Comparison of ENCODE assay signal across 11 cellular contexts in the genomic region with DNA sequence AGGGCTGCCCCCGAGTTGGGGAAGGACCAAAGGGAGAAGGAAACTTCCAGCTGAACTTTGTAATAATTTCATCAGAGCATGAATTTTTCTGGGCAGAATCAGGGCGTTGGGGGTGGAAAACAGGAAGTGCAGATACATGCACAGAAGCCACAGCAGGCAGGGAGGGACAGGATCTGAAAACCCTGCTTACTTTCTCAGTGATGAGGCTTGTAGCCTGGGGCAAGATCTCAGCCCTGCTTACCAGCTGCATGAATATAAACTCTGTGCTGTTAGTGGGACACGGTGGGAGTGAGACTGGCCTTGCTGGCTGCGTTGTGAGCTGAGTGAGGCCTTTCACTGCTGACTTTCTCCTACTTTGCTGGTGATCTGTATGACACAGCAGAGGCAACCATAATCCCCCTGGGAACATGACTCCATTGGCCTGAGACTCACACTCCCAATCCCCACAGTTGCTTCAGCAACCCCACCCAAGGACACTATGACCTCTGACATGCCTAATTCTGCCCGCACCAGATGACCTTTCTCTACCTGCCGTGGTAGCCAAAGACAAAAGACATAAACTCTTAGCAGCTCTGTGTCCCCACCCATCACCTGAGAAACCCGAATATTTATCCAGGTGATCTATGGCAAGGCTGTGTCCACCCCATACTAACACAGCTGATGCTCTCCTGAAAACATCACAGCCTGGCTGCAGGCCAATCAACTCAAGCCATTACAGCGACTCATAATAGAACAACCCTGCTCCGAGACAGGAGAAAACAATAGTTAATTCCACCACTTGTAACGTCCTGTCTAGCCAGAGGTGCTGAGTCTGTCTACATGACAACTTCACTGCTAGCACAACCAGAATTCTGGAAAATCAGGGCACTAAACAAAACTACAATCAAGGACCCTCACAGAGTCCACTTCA.
DNase-seq lines count a peak whose midpoint lies in the region; ATAC-seq and TF ChIP-seq lines count a peak whose summit lies in the region.
"Had no signal": no experiment of that assay in that cellular context is flagged by ENCODE, and none has a peak within 500 bp of the region (broad histone marks: within the 10 kb centered on the region; RNA-seq: fewer than 3 reads in every experiment).

No MANE protein-coding gene starts in this region.

- no peaks in the 10 kb centered on the region for H3K9me3 ChIP-seq in SJCRH30 (replicated peaks)
- H3K9me3 ChIP-seq in CD8-positive, alpha-beta memory T cell (ENCODE audit: low read length): no peaks in the 10 kb centered on the region
- H3K9me3 ChIP-seq in transverse colon: peaks cover 4 to 7% of the 10 kb centered on the region in 2 donors
- H3K9me3 ChIP-seq in gastroesophageal sphincter: peaks cover 0 to 17% (median 0%) of the 10 kb centered on the region in 3 donors

- H3K27ac Mint-ChIP-seq in CD8-positive, alpha-beta memory T cell: no peak overlapping the region
- H3K27ac Mint-ChIP-seq: memory B cell had no signal

- no peaks in the 10 kb centered on the region for H3K36me3 Mint-ChIP-seq in CD8-positive, alpha-beta memory T cell

- H3K4me3 Mint-ChIP-seq in CD8-positive, alpha-beta memory T cell: no peak overlapping the region
- H3K4me3 Mint-ChIP-seq: memory B cell had no signal

- H3K27ac ChIP-seq in SJCRH30 (no peak overlapping the region), transverse colon (no peak overlapping the region), gastroesophageal sphincter (no peak overlapping the region)
- H3K27ac ChIP-seq in CD8-positive, alpha-beta memory T cell (ENCODE audit: low read depth, low read length): no peak overlapping the region

- POLR2A ChIA-PET in CD8-positive, alpha-beta memory T cell (lab: Charles Lee): no interaction called here

- H3K4me1 ChIP-seq in SJCRH30 (no peaks in the 10 kb centered on the region), transverse colon (no peaks in the 10 kb centered on the region), gastroesophageal sphincter (no peaks in the 10 kb centered on the region)
- no peaks in the 10 kb centered on the region for H3K4me1 ChIP-seq in CD8-positive, alpha-beta memory T cell (ENCODE audit: insufficient read depth, low read length)

- TF ChIP-seq POLR2A in transverse colon (IDR thresholded peaks at IDR 0.05): no peak
- no peak for TF ChIP-seq POLR2A in gastroesophageal sphincter (IDR thresholded peaks at IDR 0.05)

- CTCF ChIA-PET in CD8-positive, alpha-beta memory T cell (lab: Charles Lee): no interaction called here

- H3K27me3 Mint-ChIP-seq in CD8-positive, alpha-beta memory T cell: no peaks in the 10 kb centered on the region
- H3K27me3 Mint-ChIP-seq: memory B cell had no signal

- DNase-seq in GM12865 (ENCODE audit: low read depth) (peak; percentile 70), SJCRH30 (peak; percentile 36 to 47), islet precursor cell (peak; percentile 90), transverse colon (no peak)
- no peak for DNase-seq in CD8-positive, alpha-beta memory T cell
- DNase-seq: activated gamma-delta T cell; stimulated activated CD4-positive, alpha-beta T cell treated with anti-CD3 and anti-CD28 coated beads, Interleukin-4, amount 100 ng/mL, for 4 hours had no signal

- peaks cover 12 to 27% (median 18%) of the 10 kb centered on the region in 5 donors for H3K9me3 Mint-ChIP-seq in CD8-positive, alpha-beta memory T cell

- in situ Hi-C loops in transverse colon (cut with MboI; ENCODE audit: low pct_ligation_motif_present in 1 of 4, low pct_unique_long_range_greater_than_20kb in 1 of 4, low sequenced_read_pairs in 3 of 4): no loop called here

- H3K4me3 ChIP-seq in GM12865 (ENCODE audit: low read depth, low read length) (no peak overlapping the region), SJCRH30 (no peak overlapping the region), transverse colon (no peak overlapping the region), gastroesophageal sphincter (no peak overlapping the region)
- H3K4me3 ChIP-seq in CD8-positive, alpha-beta memory T cell (ENCODE audit: low read length): no peak overlapping the region

- H3K36me3 ChIP-seq in SJCRH30 (no peaks in the 10 kb centered on the region), transverse colon (no peaks in the 10 kb centered on the region), gastroesophageal sphincter (no peaks in the 10 kb centered on the region)
- H3K36me3 ChIP-seq in CD8-positive, alpha-beta memory T cell (ENCODE audit: insufficient read depth, low read length): no peaks in the 10 kb centered on the region

- ATAC-seq in HG03280 (IDR thresholded peaks at IDR 0.05; ENCODE audit: unreplicated experiment) (peak; percentile 51), HG02840 (IDR thresholded peaks at IDR 0.05; ENCODE audit: low FRiP score, unreplicated experiment) (no peak), gastroesophageal sphincter (no peak)

- TF ChIP-seq CTCF in GM12865 (IDR thresholded peaks at IDR 0.05; ENCODE audit: insufficient read depth, low read depth, low read length, missing control alignments): no peak
- TF ChIP-seq CTCF in transverse colon (IDR thresholded peaks at IDR 0.05): no peak
- TF ChIP-seq CTCF in gastroesophageal sphincter (IDR thresholded peaks at IDR 0.05): no peak

- H3K27me3 ChIP-seq in SJCRH30 (no peaks in the 10 kb centered on the region), transverse colon (no peaks in the 10 kb centered on the region), gastroesophageal sphincter (no peaks in the 10 kb centered on the region)
- H3K27me3 ChIP-seq in CD8-positive, alpha-beta memory T cell (ENCODE audit: insufficient read depth, low read length, poor library complexity, severe bottlenecking): no peaks in the 10 kb centered on the region

- TF ChIP-seq EP300 in transverse colon (IDR thresholded peaks at IDR 0.05; ENCODE audit: low read depth) (no peak), gastroesophageal sphincter (IDR thresholded peaks at IDR 0.05) (no peak)

- WGBS in transverse colon (ENCODE audit: low coverage in 1 of 2), 2 donors: 50 to 63% methylated on average over 3 to 10 of the region's 10 CpGs
- WGBS in gastroesophageal sphincter (ENCODE audit: low coverage in 1 of 2), 2 donors: 58 to 73% methylated on average over 3 to 6 of the region's 10 CpGs

- no peaks in the 10 kb centered on the region for H3K4me1 Mint-ChIP-seq in CD8-positive, alpha-beta memory T cell
- H3K4me1 Mint-ChIP-seq: memory B cell had no signal

- intact Hi-C loops in transverse colon (cut with DNase I; ENCODE audit: low total_unique reads): no loop called here

Comparison
In these comparisons a context has a peak if more than half of its experiments do, and no peak if none do; other contexts are left out.
1. DNase-seq: peak in GM12865 (single experiment), SJCRH30 (2 of 2) and islet precursor cell (single experiment); none in CD8-positive, alpha-beta memory T cell (0 of 5) and transverse colon (single experiment).